ENCODE assay signal across 19 cellular contexts in genomic region chr2:233105930-233106329, GRCh38.
"Had no signal": no experiment of that assay in that cellular context is flagged by ENCODE, and none has a peak within 500 bp of the region (broad histone marks: within the 10 kb centered on the region; RNA-seq: fewer than 3 reads in every experiment).

No MANE protein-coding gene starts in this region.

- H3K79me2 ChIP-seq: parathyroid adenoma had no signal

- H3K4me3 Mint-ChIP-seq: activated CD4-positive, alpha-beta memory T cell treated with anti-CD3 and anti-CD28 coated beads for 36 hours; activated T-helper 17 cell treated with anti-CD3 and anti-CD28 coated beads, Interleukin-2, amount 50 U/mL, for 72 hours; stimulated activated naive CD8-positive, alpha-beta T cell treated with anti-CD3 and anti-CD28 coated beads, Interleukin-15, Interleukin-2, amounts not matched to agents 100 ng/mL and 50 ng/mL, for 24 hours had no signal

- H3K36me3 ChIP-seq: brain microvascular endothelial cell, gastroesophageal sphincter, transverse colon, uterus, WERI-Rb-1 had no signal

- H3K27me3 ChIP-seq: brain microvascular endothelial cell, transverse colon, uterus had no signal

- H3K9me3 ChIP-seq: gastroesophageal sphincter, mucosa of descending colon, transverse colon, uterus had no signal

- H3K27ac ChIP-seq: brain microvascular endothelial cell, coronary artery, gastroesophageal sphincter, parathyroid adenoma, transverse colon, uterus, WERI-Rb-1 had no signal

- H3K4me1 ChIP-seq: gastroesophageal sphincter, parathyroid adenoma, transverse colon, uterus had no signal

- H3K9ac ChIP-seq: parathyroid adenoma had no signal

- ATAC-seq: activated T-helper 17 cell treated with anti-CD3 and anti-CD28 coated beads, Interleukin-2, amount 50 U/mL, for 72 hours; gastroesophageal sphincter; left ventricle myocardium superior; mucosa of descending colon; naive thymus-derived CD4-positive, alpha-beta T cell had no signal

- H3K27me3 Mint-ChIP-seq: activated CD4-positive, alpha-beta memory T cell treated with anti-CD3 and anti-CD28 coated beads for 36 hours; activated T-helper 17 cell treated with anti-CD3 and anti-CD28 coated beads, Interleukin-2, amount 50 U/mL, for 72 hours; naive thymus-derived CD4-positive, alpha-beta T cell; stimulated activated naive CD8-positive, alpha-beta T cell treated with anti-CD3 and anti-CD28 coated beads, Interleukin-15, Interleukin-2, amounts not matched to agents 100 ng/mL and 50 ng/mL, for 24 hours had no signal

- H3K9me3 Mint-ChIP-seq: activated T-helper 17 cell treated with anti-CD3 and anti-CD28 coated beads, Interleukin-2, amount 50 U/mL, for 72 hours; stimulated activated naive CD8-positive, alpha-beta T cell treated with anti-CD3 and anti-CD28 coated beads, Interleukin-15, Interleukin-2, amounts not matched to agents 100 ng/mL and 50 ng/mL, for 24 hours had no signal

- H3K4me3 ChIP-seq: coronary artery, gastroesophageal sphincter, mucosa of descending colon, transverse colon, uterus had no signal

- H2AFZ ChIP-seq: parathyroid adenoma had no signal

- H3K27ac Mint-ChIP-seq: stimulated activated naive CD8-positive, alpha-beta T cell treated with anti-CD3 and anti-CD28 coated beads, Interleukin-15, Interleukin-2, amounts not matched to agents 100 ng/mL and 50 ng/mL, for 24 hours had no signal

- DNase-seq: activated CD4-positive, alpha-beta memory T cell treated with anti-CD3 and anti-CD28 coated beads for 36 hours; activated CD4-positive, alpha-beta T cell treated with anti-CD3 and anti-CD28 coated beads for 4 hours; activated naive CD4-positive, alpha-beta T cell treated with Interleukin-2 at 50 U/mL for 16 hours; activated T-cell treated with anti-CD3 and anti-CD28 coated beads for 4 hours; brain microvascular endothelial cell; left ventricle myocardium superior; mesenchymal stem cell; mucosa of descending colon; naive thymus-derived CD4-positive, alpha-beta T cell; stimulated activated CD8-positive, alpha-beta memory T cell treated with anti-CD3 and anti-CD28 coated beads, Interleukin-4, amount 100 ng/mL, for 48 hours; T-helper 2 cell; transverse colon; uterus; WERI-Rb-1 had no signal
